8 cellular contexts compared by ENCODE assay signal in genomic region chr3:9224490-9224889, GRCh38. TPM values are rescaled to one million over a fixed set of nuclear protein-coding genes. Genes with fewer than 3 reads are reported as not detected.
DNase-seq lines count a peak whose midpoint lies in the region; ATAC-seq, FAIRE-seq and TF ChIP-seq lines count a peak whose summit lies in the region.

No MANE protein-coding gene starts in this region.

- DNase-seq in endothelial cell (ENCODE audit: low spot score): no peak
- no peak for DNase-seq in DMS53 treated with DMSO at 0.1 percent for 48 hours (lab: John Stamatoyannopoulos, UW; ENCODE audit: unreplicated experiment)
- no peak for DNase-seq in HAP-1 (ENCODE audit: low spot score in 2 of 2)
- no peak for DNase-seq in pancreas
- DNase-seq in mesenteric fat pad (ENCODE audit: low spot score): no peak

- no peaks in the 10 kb centered on the region for H3K27me3 ChIP-seq in HAP-1 (ENCODE audit: low read depth)
- H3K27me3 ChIP-seq in pancreas: no peaks in the 10 kb centered on the region

- intact Hi-C loops in pancreas (cut with DNase I): no loop called here

- ATAC-seq in GM18508 (IDR thresholded peaks at IDR 0.05; ENCODE audit: insufficient read depth, unreplicated experiment) (peak; percentile 83), GM21367 (IDR thresholded peaks at IDR 0.05; ENCODE audit: unreplicated experiment) (peak; percentile 94), HG03354 (IDR thresholded peaks at IDR 0.05; ENCODE audit: poor library complexity, severe bottlenecking, unreplicated experiment) (peak; percentile 97), pancreas (no peak)

- H3K36me3 Mint-ChIP-seq in endothelial cell (ENCODE audit: low read depth, unreplicated experiment): no peaks in the 10 kb centered on the region

- H3K4me1 ChIP-seq in HAP-1 (peaks cover 4% of the 10 kb centered on the region; the same call in 1 of the 2 replicates), pancreas (no peaks in the 10 kb centered on the region)

- no peaks in the 10 kb centered on the region for H3K4me1 Mint-ChIP-seq in endothelial cell (ENCODE audit: unreplicated experiment)

- no peak for FAIRE-seq in pancreas (lab: Jason Lieb, UNC)

- peaks cover 1% of the 10 kb centered on the region for H3K27me3 Mint-ChIP-seq in endothelial cell (ENCODE audit: unreplicated experiment)

- no peaks in the 10 kb centered on the region for H3K9me3 Mint-ChIP-seq in endothelial cell (ENCODE audit: unreplicated experiment)

- H3K9me3 ChIP-seq in HAP-1 (no peaks in the 10 kb centered on the region), pancreas (no peaks in the 10 kb centered on the region)

- no peak for TF ChIP-seq CTCF in endothelial cell (IDR thresholded peaks at IDR 0.05; ENCODE audit: unreplicated experiment)
- TF ChIP-seq CTCF in pancreas (IDR thresholded peaks at IDR 0.05): no peak

- peak overlapping the region; percentile 19 for H3K4me3 Mint-ChIP-seq in endothelial cell (ENCODE audit: unreplicated experiment)

- WGBS in pancreas, 2 donors: 82 to 84% methylated on average over 5 of the region's 5 CpGs

- H3K4me3 ChIP-seq in HAP-1 (no peak overlapping the region), pancreas (no peak overlapping the region)

- H3K27ac Mint-ChIP-seq in endothelial cell (ENCODE audit: unreplicated experiment): no peak overlapping the region

- in situ Hi-C loops in HAP-1 (cut with MboI; ENCODE audit: low sequenced_read_pairs): no loop called here

- H3K27ac ChIP-seq in pancreas: no peak overlapping the region

- H3K36me3 ChIP-seq in HAP-1 (replicated peaks) (no peaks in the 10 kb centered on the region), pancreas (no peaks in the 10 kb centered on the region)

RNA-seq across cellular contexts. Expression of gene SRGAP3, which starts 25.0 kb away (rescaled TPM):
- total RNA-seq in endothelial cell (ENCODE audit: unreplicated experiment) (12.0 TPM), pancreas (1 to 10 TPM; 2.4 to 6.5 (median 3.2) TPM), mesenteric fat pad (2.7 TPM)
- polyA plus RNA-seq in pancreas: 1 to 10 TPM; 1.9 to 2.2 TPM

Comparison
In these comparisons a context has a peak if more than half of its experiments do, and no peak if none do; other contexts are left out.
1. ATAC-seq: peak in GM18508 (single experiment), GM21367 (single experiment) and HG03354 (single experiment); none in pancreas (0 of 4).